30 cellular contexts compared by ENCODE assay signal in genomic region chr9:4024281-4024680, GRCh38.
"Had no signal": no experiment of that assay in that cellular context is flagged by ENCODE, and none has a peak within 500 bp of the region (broad histone marks: within the 10 kb centered on the region; RNA-seq: fewer than 3 reads in every experiment).

No MANE protein-coding gene starts in this region.

- H3K9me3 ChIP-seq: left ventricle myocardium inferior, pancreas, prostate gland, stomach, testis, thyroid gland, transverse colon, upper lobe of left lung, vagina had no signal

- H3K27ac ChIP-seq: left ventricle myocardium inferior, pancreas, prostate gland, skin epidermis, stomach, testis, thyroid gland, transverse colon, upper lobe of left lung, vagina had no signal

- H3K9me3 Mint-ChIP-seq: immature natural killer cell; memory B cell; mesothelial cell of epicardium; naive B cell; natural killer cell; nephron progenitor cell; stimulated activated naive B cell treated with anti-CD40 and anti-IgM and Interleukin-4, amounts not matched to agents 10 μg/mL and 1 μg/mL and 100 μg/mL, for 72 hours had no signal

- H3K4me3 ChIP-seq: left ventricle myocardium inferior, lung, pancreas, prostate gland, skin epidermis, stomach, testis, thyroid gland, transverse colon, upper lobe of left lung, vagina had no signal

- H3K36me3 ChIP-seq: left ventricle myocardium inferior, pancreas, prostate gland, stomach, thyroid gland, transverse colon, upper lobe of left lung, vagina had no signal

- H3K4me1 Mint-ChIP-seq: memory B cell, naive B cell, natural killer cell had no signal

- H3K4me3 Mint-ChIP-seq: immature natural killer cell; memory B cell; mesothelial cell of epicardium; naive B cell; natural killer cell; nephron progenitor cell; stimulated activated naive B cell treated with anti-CD40 and anti-IgM and Interleukin-4, amounts not matched to agents 10 μg/mL and 1 μg/mL and 100 μg/mL, for 72 hours had no signal

- ATAC-seq: left colon; natural killer cell; pancreas; right cardiac atrium; sciatic nerve; stimulated activated naive B cell treated with anti-CD40 and anti-IgM and Interleukin-4, amounts not matched to agents 10 μg/mL and 1 μg/mL and 100 μg/mL, for 72 hours; stimulated activated naive CD8-positive, alpha-beta T cell treated with anti-CD3 and anti-CD28 coated beads, Interleukin-15, Interleukin-2, amounts not matched to agents 100 U/mL and 50 U/mL, for 24 hours had no signal

- H3K27ac Mint-ChIP-seq: immature natural killer cell; memory B cell; mesothelial cell of epicardium; naive B cell; natural killer cell; nephron progenitor cell; stimulated activated naive B cell treated with anti-CD40 and anti-IgM and Interleukin-4, amounts not matched to agents 10 μg/mL and 1 μg/mL and 100 μg/mL, for 72 hours had no signal

- H3K27me3 ChIP-seq: pancreas, stomach, testis, thyroid gland, transverse colon, upper lobe of left lung, vagina had no signal

- DNase-seq: hippocampal formation; immature natural killer cell; kidney; left colon; left ventricle myocardium inferior; naive B cell; natural killer cell; nephron progenitor cell; pancreas; posterior cingulate gyrus; retina; right cardiac atrium; stimulated activated CD4-positive, alpha-beta T cell treated with anti-CD3 and anti-CD28 coated beads, Interleukin-12 subunit alpha, Interleukin-12 subunit beta, amount 100 ng/mL, for 4 hours; stimulated activated CD4-positive, alpha-beta T cell treated with anti-CD3 and anti-CD28 coated beads, Interleukin-15, amount 100 ng/mL, for 24 hours; stimulated activated CD4-positive, alpha-beta T cell treated with anti-CD3 and anti-CD28 coated beads, Interleukin-2, amount 100 ng/mL, for 24 hours; stimulated activated CD4-positive, alpha-beta T cell treated with anti-CD3 and anti-CD28 coated beads, Interleukin-4, amount 100 ng/mL, for 1 hour; stimulated activated naive B cell treated with anti-CD40 and anti-IgM and Interleukin-4, amounts not matched to agents 10 μg/mL and 1 μg/mL and 100 μg/mL, for 72 hours; stimulated activated naive CD8-positive, alpha-beta T cell treated with anti-CD3 and anti-CD28 coated beads, Interleukin-15, Interleukin-2, amounts not matched to agents 100 U/mL and 50 U/mL, for 24 hours; stomach; testis; thyroid gland; transverse colon; upper lobe of left lung had no signal

- H3K36me3 Mint-ChIP-seq: immature natural killer cell; memory B cell; mesothelial cell of epicardium; naive B cell; natural killer cell; stimulated activated naive B cell treated with anti-CD40 and anti-IgM and Interleukin-4, amounts not matched to agents 10 μg/mL and 1 μg/mL and 100 μg/mL, for 72 hours had no signal

- H3K4me1 ChIP-seq: prostate gland, testis, upper lobe of left lung, vagina had no signal
